In the genomic region with DNA sequence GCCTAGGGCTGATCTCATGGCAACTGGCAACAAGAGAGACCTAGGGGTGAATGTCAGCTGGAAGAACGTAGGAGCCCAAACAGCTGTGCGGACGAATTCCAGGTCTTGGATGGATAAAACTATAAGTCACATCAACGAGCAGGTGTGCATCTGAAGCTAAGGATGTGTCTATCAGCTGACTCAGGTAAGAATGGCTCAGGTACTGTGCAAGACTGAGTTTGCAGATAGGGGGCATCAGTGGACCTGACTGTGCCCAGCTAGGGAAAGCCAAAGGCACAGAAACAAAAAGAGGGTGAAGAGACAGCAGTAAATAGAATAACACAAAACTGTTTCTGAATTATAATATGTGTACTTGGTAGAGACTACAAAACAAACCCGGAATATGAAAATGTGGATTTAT, we compare ENCODE assay signal across 8 cellular contexts.
DNase-seq lines count a peak whose midpoint lies in the region; ATAC-seq and TF ChIP-seq lines count a peak whose summit lies in the region.

No MANE protein-coding gene starts in this region.

- H3K27ac ChIP-seq in cardiac muscle cell (no peak overlapping the region), ascending aorta (no peak overlapping the region)

- no peaks in the 10 kb centered on the region for H3K9me3 Mint-ChIP-seq in activated CD4-positive, alpha-beta T cell treated with anti-CD3 and anti-CD28 coated beads, Interleukin-2, amount 10 ng/mL, durations not matched to agents 7 days and 5 days

- peak; percentile 34 for TF ChIP-seq CTCF in cardiac muscle cell (IDR thresholded peaks at IDR 0.05; ENCODE audit: low read depth, low read length)
- peak; percentile 47 for TF ChIP-seq CTCF in fibroblast of villous mesenchyme (IDR thresholded peaks at IDR 0.05; ENCODE audit: insufficient read depth, low read depth, low read length)
- peak in 1 of 3 experiments; percentile 16 for TF ChIP-seq CTCF in ascending aorta (IDR thresholded peaks at IDR 0.05)

- intact Hi-C loops in Right ventricle myocardium inferior (cut with DNase I): loop anchor here (5.0 kb wide), 1 partner anchor 355 kb away; no protein-coding TSS in a partner anchor
- intact Hi-C loops in ascending aorta (cut with DNase I): no loop called here

- CTCF ChIA-PET in activated CD4-positive, alpha-beta T cell treated with anti-CD3 and anti-CD28 coated beads, Interleukin-2, amount 10 ng/mL, durations not matched to agents 7 days and 5 days (lab: Charles Lee): interaction anchor here (1.1 to 1.3 kb wide), 3 partner anchors 8 to 165 kb away, joined by 3 to 4 read pairs (median 3); no protein-coding TSS in a partner anchor

- POLR2A ChIA-PET in activated CD4-positive, alpha-beta T cell treated with anti-CD3 and anti-CD28 coated beads, Interleukin-2, amount 10 ng/mL, durations not matched to agents 7 days and 5 days (lab: Charles Lee): no interaction called here

- H3K4me3 Mint-ChIP-seq in activated CD4-positive, alpha-beta T cell treated with anti-CD3 and anti-CD28 coated beads, Interleukin-2, amount 10 ng/mL, durations not matched to agents 7 days and 5 days: no peak overlapping the region

- H3K4me3 ChIP-seq in cardiac muscle cell (no peak overlapping the region), fibroblast of villous mesenchyme (ENCODE audit: low read depth, low read length) (no peak overlapping the region), ascending aorta (no peak overlapping the region)

- H3K36me3 ChIP-seq in cardiac muscle cell (no peaks in the 10 kb centered on the region), ascending aorta (no peaks in the 10 kb centered on the region)

- peak in 1 of 2 donors; percentile 22 for DNase-seq in cardiac muscle cell (ENCODE audit: low read depth in 1 of 2, low spot score in 1 of 2)
- no peak for DNase-seq in Right ventricle myocardium inferior (ENCODE audit: missing footprints)
- DNase-seq in activated CD4-positive, alpha-beta T cell treated with anti-CD3 and anti-CD28 coated beads, Interleukin-2, amount 10 ng/mL, durations not matched to agents 7 days and 5 days: peak; percentile 39
- no peak for DNase-seq in fibroblast of villous mesenchyme (ENCODE audit: low read depth)
- peak in 2 of 3 donors; percentile 4 to 19 for DNase-seq in stimulated activated CD4-positive, alpha-beta T cell treated with anti-CD3 and anti-CD28 coated beads, TNF-alpha, amount 100 ng/mL, for 48 hours (ENCODE audit: low read depth in 3 of 3)
- DNase-seq in ascending aorta (ENCODE audit: low spot score in 2 of 2): no peak

- no peaks in the 10 kb centered on the region for H3K27me3 Mint-ChIP-seq in activated CD4-positive, alpha-beta T cell treated with anti-CD3 and anti-CD28 coated beads, Interleukin-2, amount 10 ng/mL, durations not matched to agents 7 days and 5 days

- no peaks in the 10 kb centered on the region for H3K4me1 Mint-ChIP-seq in activated CD4-positive, alpha-beta T cell treated with anti-CD3 and anti-CD28 coated beads, Interleukin-2, amount 10 ng/mL, durations not matched to agents 7 days and 5 days

- no peaks in the 10 kb centered on the region for H3K27me3 ChIP-seq in cardiac muscle cell
- H3K27me3 ChIP-seq in ascending aorta: no peaks in the 10 kb centered on the region

- no peaks in the 10 kb centered on the region for H3K36me3 Mint-ChIP-seq in activated CD4-positive, alpha-beta T cell treated with anti-CD3 and anti-CD28 coated beads, Interleukin-2, amount 10 ng/mL, durations not matched to agents 7 days and 5 days (ENCODE audit: low read depth)

- H3K27ac Mint-ChIP-seq in activated CD4-positive, alpha-beta T cell treated with anti-CD3 and anti-CD28 coated beads, Interleukin-2, amount 10 ng/mL, durations not matched to agents 7 days and 5 days: no peak overlapping the region

- H3K4me1 ChIP-seq in cardiac muscle cell (ENCODE audit: low read depth) (no peaks in the 10 kb centered on the region), ascending aorta (no peaks in the 10 kb centered on the region)

- ATAC-seq in Right ventricle myocardium inferior (no peak), HG03280 (IDR thresholded peaks at IDR 0.05; ENCODE audit: unreplicated experiment) (peak; percentile 78), HG03025 (IDR thresholded peaks at IDR 0.05; ENCODE audit: low FRiP score, unreplicated experiment) (no peak)

- H3K9me3 ChIP-seq in cardiac muscle cell (ENCODE audit: low read depth) (no peaks in the 10 kb centered on the region), ascending aorta (no peaks in the 10 kb centered on the region)

Comparison
In these comparisons a context has a peak if more than half of its experiments do, and no peak if none do; other contexts are left out.
1. DNase-seq: peak in activated CD4-positive, alpha-beta T cell treated with anti-CD3 and anti-CD28 coated beads, Interleukin-2, amount 10 ng/mL, durations not matched to agents 7 days and 5 days (single experiment) and stimulated activated CD4-positive, alpha-beta T cell treated with anti-CD3 and anti-CD28 coated beads, TNF-alpha, amount 100 ng/mL, for 48 hours (2 of 3); none in Right ventricle myocardium inferior (single experiment), fibroblast of villous mesenchyme (single experiment) and ascending aorta (0 of 2).